In the genomic region with DNA sequence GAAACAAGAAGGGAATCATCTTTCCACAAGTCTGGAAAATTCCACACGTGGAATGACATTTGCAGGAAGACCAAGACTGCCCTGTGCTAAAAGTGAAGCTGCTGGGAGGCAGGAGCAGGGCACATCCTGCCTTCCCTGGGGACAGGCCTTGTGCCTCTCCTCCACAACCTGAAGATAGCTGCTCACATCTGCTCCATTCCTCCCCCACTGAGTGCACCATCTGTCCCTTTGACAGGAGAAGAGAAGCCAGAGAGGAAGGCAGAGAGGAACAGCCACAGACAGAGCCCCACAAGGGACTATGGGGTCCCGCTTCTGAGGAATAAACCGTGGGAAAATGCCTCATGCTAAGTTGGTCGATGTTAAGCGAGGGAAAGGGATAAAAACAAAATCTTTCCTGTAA, we compare ENCODE assay signal across 1 cellular context.
TF ChIP-seq lines count a peak whose summit lies in the region.

No MANE protein-coding gene starts in this region.

TF ChIP-seq in GM23338, 12 proteins besides CTCF, POLR2A, EP300 and RAD21 (continued from another document):
- no peak for TF ChIP-seq ZNF114 (CRISPR knock-in tag; IDR thresholded peaks at IDR 0.05)
- TF ChIP-seq POLR2AphosphoS5 (IDR thresholded peaks at IDR 0.05; ENCODE audit: low read depth), result no peak
- TF ChIP-seq ZNF331 (CRISPR knock-in tag; IDR thresholded peaks at IDR 0.05; ENCODE audit: low read depth), result no peak
- no peak for TF ChIP-seq NANOG (IDR thresholded peaks at IDR 0.05; ENCODE audit: borderline replicate concordance)
- TF ChIP-seq JUNB (IDR thresholded peaks at IDR 0.05; ENCODE audit: unreplicated experiment), result no peak
- no peak for TF ChIP-seq EZH2 (IDR thresholded peaks at IDR 0.05; ENCODE audit: low read depth, unreplicated experiment)
- no peak for TF ChIP-seq CREB1 (CRISPR knock-in tag; IDR thresholded peaks at IDR 0.05; ENCODE audit: low read depth)
TF ChIP-seq in GM23338: peak in this region for 0.
